Comparison of ENCODE assay signal across 7 cellular contexts in genomic region chr12:30694971-30695326, GRCh38. TPM values are rescaled to one million over a fixed set of nuclear protein-coding genes. Genes with fewer than 3 reads are reported as not detected.
DNase-seq lines count a peak whose midpoint lies in the region; ATAC-seq and TF ChIP-seq lines count a peak whose summit lies in the region.

No MANE protein-coding gene starts in this region.

- peak overlapping the region; percentile 24; the same call in 1 of the 2 replicates for H3K27ac ChIP-seq in MM.1S (ENCODE audit: low read length)

- no peaks in the 10 kb centered on the region for H3F3A ChIP-seq in MM.1S (ENCODE audit: insufficient read depth, low read length)

- no peaks in the 10 kb centered on the region for H3K9me2 ChIP-seq in MM.1S (replicated peaks; ENCODE audit: insufficient read depth, low read length)

- H3K9me3 ChIP-seq in MM.1S (replicated peaks; ENCODE audit: insufficient read depth, low read length) (no peaks in the 10 kb centered on the region), neuron (ENCODE audit: low read length) (no peaks in the 10 kb centered on the region)

- DNase-seq in Daoy (ENCODE audit: low read depth) (peak; percentile 63), MM.1S (peak; percentile 35), globus pallidus (ENCODE audit: low spot score) (peak; percentile 37), GM19238 (ENCODE audit: insufficient read length, low spot score) (no peak)
- peak; percentile 12 for DNase-seq in activated T-cell treated with anti-CD3 and anti-CD28 coated beads, Interleukin-2, amount 50 U/mL, for 72 hours

- H3K4me1 Mint-ChIP-seq in activated T-cell treated with anti-CD3 and anti-CD28 coated beads, Interleukin-2, amount 50 U/mL, for 72 hours (ENCODE audit: low read depth), result peaks cover 42% of the 10 kb centered on the region

- H3K4me3 Mint-ChIP-seq in activated T-cell treated with anti-CD3 and anti-CD28 coated beads, Interleukin-2, amount 50 U/mL, for 72 hours, result peak overlapping the region; percentile 93 to 95

- H2AFZ ChIP-seq in MM.1S (ENCODE audit: low read length), result peak overlapping the region; percentile 99
- H2AFZ ChIP-seq in neuron (ENCODE audit: low read depth, low read length), result peak overlapping the region; percentile 78

- H3K36me3 ChIP-seq in MM.1S (replicated peaks; ENCODE audit: insufficient read depth, low read length), result no peaks in the 10 kb centered on the region
- H3K36me3 ChIP-seq in neuron (ENCODE audit: insufficient read depth, low read length), result peaks cover under 1% of the 10 kb centered on the region

- H3K27me3 ChIP-seq in MM.1S (replicated peaks; ENCODE audit: insufficient read depth, low read length), result no peaks in the 10 kb centered on the region
- no peaks in the 10 kb centered on the region for H3K27me3 ChIP-seq in neuron (ENCODE audit: insufficient read depth, low read length)

- peak overlapping the region; percentile 91 for H3K27ac Mint-ChIP-seq in activated T-cell treated with anti-CD3 and anti-CD28 coated beads, Interleukin-2, amount 50 U/mL, for 72 hours

- peak; percentile 30 for ATAC-seq in GM21717 (IDR thresholded peaks at IDR 0.05; ENCODE audit: unreplicated experiment)
- ATAC-seq in activated T-cell treated with anti-CD3 and anti-CD28 coated beads, Interleukin-2, amount 50 U/mL, for 72 hours (replicated peaks in 1 of 2), result peak in 1 of 2 donors; percentile 38

- peaks cover 1 to 3% of the 10 kb centered on the region in 2 donors for H3K36me3 Mint-ChIP-seq in activated T-cell treated with anti-CD3 and anti-CD28 coated beads, Interleukin-2, amount 50 U/mL, for 72 hours (ENCODE audit: insufficient read depth in 2 of 2)

- H3K9me3 Mint-ChIP-seq in activated T-cell treated with anti-CD3 and anti-CD28 coated beads, Interleukin-2, amount 50 U/mL, for 72 hours, result no peaks in the 10 kb centered on the region

- peak overlapping the region; percentile 82 for H3K9ac ChIP-seq in MM.1S (ENCODE audit: low read length)

- TF ChIP-seq CTCF in MM.1S (IDR thresholded peaks at IDR 0.05; ENCODE audit: low read length), result no peak

- H4K20me1 ChIP-seq in MM.1S (ENCODE audit: insufficient read depth, low read length), result no peaks in the 10 kb centered on the region

- peaks cover 6% of the 10 kb centered on the region for H3K27me3 Mint-ChIP-seq in activated T-cell treated with anti-CD3 and anti-CD28 coated beads, Interleukin-2, amount 50 U/mL, for 72 hours (ENCODE audit: low read depth)

- H3K4me3 ChIP-seq in MM.1S (ENCODE audit: low read length) (peak overlapping the region; percentile 90), neuron (ENCODE audit: low read length) (peak overlapping the region; percentile 98)

- peak overlapping the region; percentile 60 for H3K4me2 ChIP-seq in MM.1S (ENCODE audit: low read depth, low read length)

- H3K4me1 ChIP-seq in MM.1S (ENCODE audit: low read length) (peaks cover 15% of the 10 kb centered on the region; the same call in 1 of the 2 replicates), neuron (ENCODE audit: insufficient read depth, low read length) (peaks cover 11% of the 10 kb centered on the region)

- peaks cover 53% of the 10 kb centered on the region for H3K79me2 ChIP-seq in MM.1S (ENCODE audit: low read length)

RNA-seq across cellular contexts. Expression of gene IPO8, which starts 0.7 kb away (rescaled TPM):
- 22.3 and 27.9 TPM in 2 replicates for total RNA-seq in Daoy (2014; rRNA removed; shearing (Covaris generic))
- total RNA-seq in activated T-cell treated with anti-CD3 and anti-CD28 coated beads, Interleukin-2, amount 50 U/mL, for 72 hours, result 10 to 100 TPM; 39.2 to 46.4 TPM

RNA-seq across cellular contexts. Expression of gene CAPRIN2, which starts 59.8 kb away (rescaled TPM):
- total RNA-seq in Daoy (2014; rRNA removed; shearing (Covaris generic)), result 11.7 and 14.8 TPM in 2 replicates
- 10 to 100 TPM; 22.8 to 24.6 TPM for total RNA-seq in activated T-cell treated with anti-CD3 and anti-CD28 coated beads, Interleukin-2, amount 50 U/mL, for 72 hours
